Comparison of ENCODE assay signal across 1 cellular context in genomic region chr21:44834951-44835646, GRCh38.
TF ChIP-seq lines count a peak whose summit lies in the region.

No MANE protein-coding gene starts in this region.

TF ChIP-seq in K562, 482 proteins besides CTCF, POLR2A, EP300 and RAD21 (continues in another document):
- TF ChIP-seq ZNF311 (CRISPR knock-in tag; IDR thresholded peaks at IDR 0.05), result no peak
- peak; percentile 98 for TF ChIP-seq ETV5 (CRISPR knock-in tag; IDR thresholded peaks at IDR 0.05; ENCODE audit: low read depth)
- TF ChIP-seq ZNF124 (CRISPR knock-in tag; IDR thresholded peaks at IDR 0.05), result no peak
- no peak for TF ChIP-seq EP400 (IDR thresholded peaks at IDR 0.05)
- 0 out of 2 replicates have a peak, but pooled peaks have one; percentile 6 for TF ChIP-seq JUND (IDR thresholded peaks at IDR 0.05; ENCODE audit: borderline replicate concordance, low read depth, low read length)
- no peak; the same call in 2 of the 3 replicates for TF ChIP-seq JUND (tag; IDR thresholded peaks at IDR 0.05; ENCODE audit: borderline replicate concordance, low read depth, low read length)
- TF ChIP-seq CHD4 (IDR thresholded peaks at IDR 0.05; ENCODE audit: insufficient read depth, insufficient replicate concordance, low read depth, low read length, poor library complexity, severe bottlenecking), result no peak
- 0 out of 2 replicates have a peak, but pooled peaks have one; percentile 13 for TF ChIP-seq SOX6 (IDR thresholded peaks at IDR 0.05)
- TF ChIP-seq MYNN (IDR thresholded peaks at IDR 0.05), result 0 out of 2 replicates have a peak, but pooled peaks have one; percentile 32
- TF ChIP-seq MYNN (CRISPR knock-in tag; IDR thresholded peaks at IDR 0.05), result no peak
- no peak for TF ChIP-seq MEF2A (IDR thresholded peaks at IDR 0.05; ENCODE audit: control insufficient read depth, low read depth, low read length)
- no peak for TF ChIP-seq SIRT6 (IDR thresholded peaks at IDR 0.05; ENCODE audit: low read depth, low read length)
- TF ChIP-seq, protein P1, sequence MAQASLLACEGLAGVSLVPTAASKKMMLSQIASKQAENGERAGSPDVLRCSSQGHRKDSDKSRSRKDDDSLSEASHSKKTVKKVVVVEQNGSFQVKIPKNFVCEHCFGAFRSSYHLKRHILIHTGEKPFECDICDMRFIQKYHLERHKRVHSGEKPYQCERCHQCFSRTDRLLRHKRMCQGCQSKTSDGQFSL (CRISPR knock-in tag; IDR thresholded peaks at IDR 0.05), result 0 out of 2 replicates have a peak, but pooled peaks have one; percentile 38
- TF ChIP-seq, protein P1 (tag; IDR thresholded peaks at IDR 0.05), result no peak
- TF ChIP-seq SMAD4 (CRISPR knock-in tag; conservative IDR thresholded peaks at IDR 0.05), result 0 out of 2 replicates have a peak, but pooled peaks have one; percentile 65
- TF ChIP-seq CXXC5 (CRISPR knock-in tag; IDR thresholded peaks at IDR 0.05), result peak; percentile 66
- TF ChIP-seq, protein P2, sequence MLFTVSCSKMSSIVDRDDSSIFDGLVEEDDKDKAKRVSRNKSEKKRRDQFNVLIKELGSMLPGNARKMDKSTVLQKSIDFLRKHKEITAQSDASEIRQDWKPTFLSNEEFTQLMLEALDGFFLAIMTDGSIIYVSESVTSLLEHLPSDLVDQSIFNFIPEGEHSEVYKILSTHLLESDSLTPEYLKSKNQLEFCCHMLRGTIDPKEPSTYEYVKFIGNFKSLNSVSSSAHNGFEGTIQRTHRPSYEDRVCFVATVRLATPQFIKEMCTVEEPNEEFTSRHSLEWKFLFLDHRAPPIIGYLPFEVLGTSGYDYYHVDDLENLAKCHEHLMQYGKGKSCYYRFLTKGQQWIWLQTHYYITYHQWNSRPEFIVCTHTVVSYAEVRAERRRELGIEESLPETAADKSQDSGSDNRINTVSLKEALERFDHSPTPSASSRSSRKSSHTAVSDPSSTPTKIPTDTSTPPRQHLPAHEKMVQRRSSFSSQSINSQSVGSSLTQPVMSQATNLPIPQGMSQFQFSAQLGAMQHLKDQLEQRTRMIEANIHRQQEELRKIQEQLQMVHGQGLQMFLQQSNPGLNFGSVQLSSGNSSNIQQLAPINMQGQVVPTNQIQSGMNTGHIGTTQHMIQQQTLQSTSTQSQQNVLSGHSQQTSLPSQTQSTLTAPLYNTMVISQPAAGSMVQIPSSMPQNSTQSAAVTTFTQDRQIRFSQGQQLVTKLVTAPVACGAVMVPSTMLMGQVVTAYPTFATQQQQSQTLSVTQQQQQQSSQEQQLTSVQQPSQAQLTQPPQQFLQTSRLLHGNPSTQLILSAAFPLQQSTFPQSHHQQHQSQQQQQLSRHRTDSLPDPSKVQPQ (CRISPR knock-in tag; IDR thresholded peaks at IDR 0.05; ENCODE audit: borderline replicate concordance), result no peak
- TF ChIP-seq HDAC2 (IDR thresholded peaks at IDR 0.05), result peak; percentile 58; the same call in 1 of the 2 replicates
- peak; percentile 81 for TF ChIP-seq CTBP1 (IDR thresholded peaks at IDR 0.05; ENCODE audit: borderline replicate concordance)
- no peak for TF ChIP-seq ZC3H4 (CRISPR knock-in tag; IDR thresholded peaks at IDR 0.05; ENCODE audit: borderline replicate concordance)
- no peak for TF ChIP-seq GABPB2 (CRISPR knock-in tag; conservative IDR thresholded peaks at IDR 0.05)
- TF ChIP-seq, protein P3, sequence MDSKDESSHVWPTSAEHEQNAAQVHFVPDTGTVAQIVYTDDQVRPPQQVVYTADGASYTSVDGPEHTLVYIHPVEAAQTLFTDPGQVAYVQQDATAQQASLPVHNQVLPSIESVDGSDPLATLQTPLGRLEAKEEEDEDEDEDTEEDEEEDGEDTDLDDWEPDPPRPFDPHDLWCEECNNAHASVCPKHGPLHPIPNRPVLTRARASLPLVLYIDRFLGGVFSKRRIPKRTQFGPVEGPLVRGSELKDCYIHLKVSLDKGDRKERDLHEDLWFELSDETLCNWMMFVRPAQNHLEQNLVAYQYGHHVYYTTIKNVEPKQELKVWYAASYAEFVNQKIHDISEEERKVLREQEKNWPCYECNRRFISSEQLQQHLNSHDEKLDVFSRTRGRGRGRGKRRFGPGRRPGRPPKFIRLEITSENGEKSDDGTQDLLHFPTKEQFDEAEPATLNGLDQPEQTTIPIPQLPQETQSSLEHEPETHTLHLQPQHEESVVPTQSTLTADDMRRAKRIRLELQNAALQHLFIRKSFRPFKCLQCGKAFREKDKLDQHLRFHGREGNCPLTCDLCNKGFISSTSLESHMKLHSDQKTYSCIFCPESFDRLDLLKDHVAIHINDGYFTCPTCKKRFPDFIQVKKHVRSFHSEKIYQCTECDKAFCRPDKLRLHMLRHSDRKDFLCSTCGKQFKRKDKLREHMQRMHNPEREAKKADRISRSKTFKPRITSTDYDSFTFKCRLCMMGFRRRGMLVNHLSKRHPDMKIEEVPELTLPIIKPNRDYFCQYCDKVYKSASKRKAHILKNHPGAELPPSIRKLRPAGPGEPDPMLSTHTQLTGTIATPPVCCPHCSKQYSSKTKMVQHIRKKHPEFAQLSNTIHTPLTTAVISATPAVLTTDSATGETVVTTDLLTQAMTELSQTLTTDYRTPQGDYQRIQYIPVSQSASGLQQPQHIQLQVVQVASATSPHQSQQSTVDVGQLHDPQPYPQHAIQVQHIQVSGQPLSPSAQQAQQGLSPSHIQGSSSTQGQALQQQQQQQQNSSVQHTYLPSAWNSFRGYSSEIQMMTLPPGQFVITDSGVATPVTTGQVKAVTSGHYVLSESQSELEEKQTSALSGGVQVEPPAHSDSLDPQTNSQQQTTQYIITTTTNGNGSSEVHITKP (IDR thresholded peaks at IDR 0.05; ENCODE audit: partially characterized antibody), result no peak
- TF ChIP-seq ID3 (CRISPR knock-in tag; IDR thresholded peaks at IDR 0.05), result no peak
- peak; percentile 61; the same call in 1 of the 2 replicates for TF ChIP-seq ID3 (tag; IDR thresholded peaks at IDR 0.05)
- TF ChIP-seq TCF7L2 (IDR thresholded peaks at IDR 0.05; ENCODE audit: low read depth, low read length), result no peak
- peak; percentile 50 for TF ChIP-seq CBFA2T3 (IDR thresholded peaks at IDR 0.05)
- TF ChIP-seq, protein P4, sequence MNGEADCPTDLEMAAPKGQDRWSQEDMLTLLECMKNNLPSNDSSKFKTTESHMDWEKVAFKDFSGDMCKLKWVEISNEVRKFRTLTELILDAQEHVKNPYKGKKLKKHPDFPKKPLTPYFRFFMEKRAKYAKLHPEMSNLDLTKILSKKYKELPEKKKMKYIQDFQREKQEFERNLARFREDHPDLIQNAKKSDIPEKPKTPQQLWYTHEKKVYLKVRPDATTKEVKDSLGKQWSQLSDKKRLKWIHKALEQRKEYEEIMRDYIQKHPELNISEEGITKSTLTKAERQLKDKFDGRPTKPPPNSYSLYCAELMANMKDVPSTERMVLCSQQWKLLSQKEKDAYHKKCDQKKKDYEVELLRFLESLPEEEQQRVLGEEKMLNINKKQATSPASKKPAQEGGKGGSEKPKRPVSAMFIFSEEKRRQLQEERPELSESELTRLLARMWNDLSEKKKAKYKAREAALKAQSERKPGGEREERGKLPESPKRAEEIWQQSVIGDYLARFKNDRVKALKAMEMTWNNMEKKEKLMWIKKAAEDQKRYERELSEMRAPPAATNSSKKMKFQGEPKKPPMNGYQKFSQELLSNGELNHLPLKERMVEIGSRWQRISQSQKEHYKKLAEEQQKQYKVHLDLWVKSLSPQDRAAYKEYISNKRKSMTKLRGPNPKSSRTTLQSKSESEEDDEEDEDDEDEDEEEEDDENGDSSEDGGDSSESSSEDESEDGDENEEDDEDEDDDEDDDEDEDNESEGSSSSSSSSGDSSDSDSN (IDR thresholded peaks at IDR 0.05; ENCODE audit: borderline replicate concordance in 1 of 2, low read depth in 2 of 2, low read length in 2 of 2), result peak; percentile 79 to 87; a peak in 2 of 4 replicates
- TF ChIP-seq SP2 (IDR thresholded peaks at IDR 0.05; ENCODE audit: extremely low read depth, low read depth, low read length, poor library complexity, severe bottlenecking), result no peak
- TF ChIP-seq, protein P5, sequence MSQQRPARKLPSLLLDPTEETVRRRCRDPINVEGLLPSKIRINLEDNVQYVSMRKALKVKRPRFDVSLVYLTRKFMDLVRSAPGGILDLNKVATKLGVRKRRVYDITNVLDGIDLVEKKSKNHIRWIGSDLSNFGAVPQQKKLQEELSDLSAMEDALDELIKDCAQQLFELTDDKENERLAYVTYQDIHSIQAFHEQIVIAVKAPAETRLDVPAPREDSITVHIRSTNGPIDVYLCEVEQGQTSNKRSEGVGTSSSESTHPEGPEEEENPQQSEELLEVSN (IDR thresholded peaks at IDR 0.05; ENCODE audit: borderline replicate concordance in 1 of 2, extremely low read depth in 1 of 2, insufficient read depth in 1 of 2, insufficient read length in 1 of 2, low read depth in 1 of 2, low read length in 1 of 2, poor library complexity in 1 of 2, severe bottlenecking in 1 of 2), result peak in 1 of 2 experiments; percentile 8
- peak; percentile 66 for TF ChIP-seq GABPA (tag; conservative IDR thresholded peaks at IDR 0.05; ENCODE audit: low read depth)
- no peak for TF ChIP-seq ZNF780A (CRISPR knock-in tag; IDR thresholded peaks at IDR 0.05)
- peak; percentile 59 for TF ChIP-seq TCF3 (CRISPR knock-in tag; IDR thresholded peaks at IDR 0.05)
- TF ChIP-seq RCOR1 (IDR thresholded peaks at IDR 0.05; ENCODE audit: borderline replicate concordance in 1 of 2, low read depth in 2 of 2, low read length in 2 of 2), result peak in 1 of 2 experiments; percentile 95; a peak in 2 of 4 replicates
- TF ChIP-seq PHB (CRISPR knock-in tag; IDR thresholded peaks at IDR 0.05), result no peak
- TF ChIP-seq GABPB1 (CRISPR knock-in tag; IDR thresholded peaks at IDR 0.05), result peak; percentile 66
- peak; percentile 40; the same call in 1 of the 2 replicates for TF ChIP-seq EGR1 (conservative IDR thresholded peaks at IDR 0.05)
- TF ChIP-seq SMARCB1 (IDR thresholded peaks at IDR 0.05; ENCODE audit: insufficient read length, low read depth), result no peak
- TF ChIP-seq NRF1 (conservative IDR thresholded peaks at IDR 0.05 in 1 of 2, IDR thresholded peaks at IDR 0.05 in 1 of 2), result peak; percentile 39 to 42; a peak in 2 of 4 replicates
- TF ChIP-seq ZKSCAN1 (IDR thresholded peaks at IDR 0.05; ENCODE audit: low read depth, low read length), result 0 out of 2 replicates have a peak, but pooled peaks have one; percentile 18
- no peak for TF ChIP-seq CREBBP (IDR thresholded peaks at IDR 0.05; ENCODE audit: low read depth, low read length)
- no peak for TF ChIP-seq NR1H2 (CRISPR knock-in tag; IDR thresholded peaks at IDR 0.05)
- no peak for TF ChIP-seq MYBL2 (IDR thresholded peaks at IDR 0.05; ENCODE audit: low read depth)
- TF ChIP-seq MYBL2 (CRISPR knock-in tag; IDR thresholded peaks at IDR 0.05; ENCODE audit: borderline replicate concordance), result no peak
- TF ChIP-seq TFAP4 (CRISPR knock-in tag; IDR thresholded peaks at IDR 0.05; ENCODE audit: borderline replicate concordance), result peak; percentile 63; the same call in 1 of the 2 replicates
- TF ChIP-seq RNF2 (IDR thresholded peaks at IDR 0.05), result peak; percentile 90; the same call in 1 of the 2 replicates
- TF ChIP-seq ZNF174 (CRISPR knock-in tag; IDR thresholded peaks at IDR 0.05), result no peak
- TF ChIP-seq GTF2B (IDR thresholded peaks at IDR 0.05; ENCODE audit: extremely low read depth, insufficient read length), result no peak
- peak; percentile 23; the same call in 1 of the 2 replicates for TF ChIP-seq CBFA2T2 (conservative IDR thresholded peaks at IDR 0.05)
- no peak for TF ChIP-seq ZNF395 (CRISPR knock-in tag; IDR thresholded peaks at IDR 0.05)
- TF ChIP-seq ZNF785 (CRISPR knock-in tag; IDR thresholded peaks at IDR 0.05), result no peak
- peak; percentile 98 for TF ChIP-seq ETV1 (tag; conservative IDR thresholded peaks at IDR 0.05; ENCODE audit: low read depth)
- no peak for TF ChIP-seq PYGO2 (tag; IDR thresholded peaks at IDR 0.05)
- peak; percentile 35; the same call in 1 of the 2 replicates for TF ChIP-seq ESRRA (IDR thresholded peaks at IDR 0.05; ENCODE audit: borderline replicate concordance, low read depth)
- no peak for TF ChIP-seq NFRKB (IDR thresholded peaks at IDR 0.05; ENCODE audit: low read depth)
